Comparison of ENCODE assay signal across 18 cellular contexts in the genomic region with DNA sequence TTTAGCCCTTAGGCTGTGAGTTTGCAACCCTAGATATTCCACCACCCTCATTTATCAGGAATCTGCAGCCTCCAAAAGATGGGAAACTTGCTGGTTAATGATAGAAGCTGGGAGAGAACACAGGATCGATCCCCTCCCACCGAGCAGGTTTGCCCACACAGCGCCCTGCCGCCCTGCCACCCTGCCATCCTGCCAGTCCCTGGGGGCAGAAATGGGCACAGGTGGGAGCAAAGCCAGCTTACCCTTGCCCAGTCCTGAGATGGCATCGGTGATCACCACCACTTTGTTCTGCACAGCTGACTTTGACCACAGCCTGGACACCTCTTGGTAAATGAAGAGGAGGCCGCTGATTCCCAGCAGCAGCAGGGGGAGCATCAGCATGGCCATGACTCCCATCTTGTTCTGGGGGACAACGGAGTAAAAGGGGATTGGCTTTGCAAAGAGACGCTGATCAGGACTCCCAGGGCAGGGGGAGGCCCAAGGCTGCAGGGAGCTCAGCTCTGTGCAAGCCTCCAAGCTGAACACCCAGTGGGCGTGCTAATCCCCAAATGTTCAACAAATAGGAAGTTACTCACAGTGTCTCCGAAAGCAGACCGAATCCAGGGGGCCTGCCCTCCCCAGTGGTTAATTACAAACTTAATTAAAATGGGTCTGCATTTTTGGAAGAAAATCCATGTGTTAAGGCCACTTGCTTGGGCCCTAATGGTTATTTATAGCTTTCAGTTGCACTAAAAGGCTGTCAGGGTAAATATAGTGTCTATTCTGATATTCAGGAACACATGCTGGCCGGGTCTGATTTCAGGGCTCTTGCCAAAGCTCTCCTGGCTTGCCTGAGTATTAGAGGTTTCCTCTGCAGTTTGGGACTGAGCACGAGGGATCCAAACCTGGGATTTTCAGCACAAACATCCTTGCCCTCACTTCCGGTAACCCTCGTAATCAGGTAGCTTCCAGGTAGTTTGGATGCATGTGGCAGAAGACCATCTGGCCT. TPM values are rescaled to one million over a fixed set of nuclear protein-coding genes. Genes with fewer than 3 reads are reported as not detected.
DNase-seq lines count a peak whose midpoint lies in the region; ATAC-seq, FAIRE-seq and TF ChIP-seq lines count a peak whose summit lies in the region.
"Had no signal": no experiment of that assay in that cellular context is flagged by ENCODE, and none has a peak within 500 bp of the region (broad histone marks: within the 10 kb centered on the region; RNA-seq: fewer than 3 reads in every experiment).

A gene with protein sequence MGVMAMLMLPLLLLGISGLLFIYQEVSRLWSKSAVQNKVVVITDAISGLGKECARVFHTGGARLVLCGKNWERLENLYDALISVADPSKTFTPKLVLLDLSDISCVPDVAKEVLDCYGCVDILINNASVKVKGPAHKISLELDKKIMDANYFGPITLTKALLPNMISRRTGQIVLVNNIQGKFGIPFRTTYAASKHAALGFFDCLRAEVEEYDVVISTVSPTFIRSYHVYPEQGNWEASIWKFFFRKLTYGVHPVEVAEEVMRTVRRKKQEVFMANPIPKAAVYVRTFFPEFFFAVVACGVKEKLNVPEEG (minus strand): TSS at position 704 of the 988 bp plus-strand sequence. CDS start 308 bp downstream, at position 396.

- no peak within 1 kb of the TSS for H3K56ac ChIP-seq in H1 (replicated peaks; ENCODE audit: insufficient read length, low read depth, low read length)

- H3K36me3 ChIP-seq in H1 (ENCODE audit: control insufficient read depth in 2 of 4, insufficient read depth in 4 of 4, low read length in 3 of 4) (no peaks in the 10 kb centered on the region), right atrium auricular region (no peaks in the 10 kb centered on the region), gastrocnemius medialis (no peaks in the 10 kb centered on the region), upper lobe of right lung (no peaks in the 10 kb centered on the region)

- no peak within 1 kb of the TSS for H2AFZ ChIP-seq in H1 (ENCODE audit: low read length)

- no peak within 1 kb of the TSS for H2BK20ac ChIP-seq in H1 (ENCODE audit: low read length)

- FAIRE-seq in H1 (lab: Jason Lieb, UNC): no peak

- no peak within 1 kb of the TSS for H3K4ac ChIP-seq in H1 (replicated peaks; ENCODE audit: insufficient read length, low read depth, low read length)

- H4K5ac ChIP-seq in H1 (ENCODE audit: insufficient read length, low read depth, low read length): no peak within 1 kb of the TSS

- in situ Hi-C loops in gastrocnemius medialis (cut with MboI; ENCODE audit: low sequenced_read_pairs in 4 of 4): no loop called here

- no peaks in the 10 kb centered on the region for H3K9me3 ChIP-seq in H1 (ENCODE audit: insufficient read depth in 2 of 2, low read depth in 1 of 2, low read length in 1 of 2)
- no peaks in the 10 kb centered on the region for H3K9me3 ChIP-seq in right atrium auricular region
- H3K9me3 ChIP-seq in gastrocnemius medialis: no peaks in the 10 kb centered on the region
- no peaks in the 10 kb centered on the region for H3K9me3 ChIP-seq in upper lobe of right lung

- H2BK120ac ChIP-seq in H1 (replicated peaks; ENCODE audit: low read depth, low read length): no peak within 1 kb of the TSS

- 89% methylated on average over 15 of the region's 15 CpGs; no CpG with 5 or more reads in 1 of the 2 experiments for WGBS in H1 (ENCODE audit: extremely low coverage in 1 of 2, insufficient coverage in 1 of 2, insufficient read length in 1 of 2, insufficient replicate concordance in 2 of 2, low coverage in 1 of 2, low lambda C conversion rate in 2 of 2, missing lambda C conversion rate in 1 of 2), 2 experiments

- POLR2A ChIA-PET in H1 (lab: Charles Lee; ENCODE audit: partially characterized antibody): no interaction called here

- ATAC-seq in gastrocnemius medialis: peak; percentile 96 to 97
- ATAC-seq in upper lobe of right lung: no peak
- no peak for ATAC-seq in GM19455 (IDR thresholded peaks at IDR 0.05; ENCODE audit: unreplicated experiment)
- ATAC-seq: Panc1 had no signal

- H2BK15ac ChIP-seq in H1 (ENCODE audit: low read length): no peak within 1 kb of the TSS

- no peaks in the 10 kb centered on the region for H4K20me1 ChIP-seq in H1 (replicated peaks in 1 of 2; ENCODE audit: control insufficient read depth in 1 of 2, insufficient read depth in 2 of 2, low read length in 2 of 2)

- no peak within 1 kb of the TSS for H3K23ac ChIP-seq in H1 (ENCODE audit: insufficient read length)

- no peaks in the 10 kb centered on the region for H3K79me1 ChIP-seq in H1 (ENCODE audit: low read depth, low read length)

- TF ChIP-seq POLR2A in H1 (IDR thresholded peaks at IDR 0.05; ENCODE audit: control extremely low read depth in 1 of 2, low read depth in 2 of 2, low read length in 2 of 2) (no peak), gastrocnemius medialis (IDR thresholded peaks at IDR 0.05) (peak; percentile 14 to 16)

- no peak for TF ChIP-seq RAD21 in H1 (IDR thresholded peaks at IDR 0.05 in 1 of 2, conservative IDR thresholded peaks at IDR 0.05 in 1 of 2; ENCODE audit: low read depth in 2 of 2, low read length in 2 of 2)

- H3K23me2 ChIP-seq in H1 (ENCODE audit: low read depth, low read length): no peaks in the 10 kb centered on the region; the same call in 1 of the 2 replicates

- H3K79me2 ChIP-seq in H1 (ENCODE audit: control insufficient read depth in 1 of 2, insufficient read depth in 2 of 2, low read length in 2 of 2): no peaks in the 10 kb centered on the region

- H3K27me3 ChIP-seq in H1 (replicated peaks in 1 of 4; ENCODE audit: control insufficient read depth in 3 of 4, extremely low read depth in 1 of 4, insufficient read depth in 3 of 4, low read length in 3 of 4) (no peaks in the 10 kb centered on the region), right atrium auricular region (no peaks in the 10 kb centered on the region), gastrocnemius medialis (no peaks in the 10 kb centered on the region), upper lobe of right lung (no peaks in the 10 kb centered on the region)

- H4K8ac ChIP-seq in H1 (ENCODE audit: extremely low read depth, insufficient read depth, low read length): peak within 1 kb of the TSS; percentile 65; the same call in 1 of the 2 replicates

- H3K4me1 ChIP-seq in H1 (replicated peaks in 1 of 4; ENCODE audit: control insufficient read depth in 3 of 4, insufficient read depth in 4 of 4, low read length in 3 of 4) (no peaks in the 10 kb centered on the region), right atrium auricular region (peaks cover 0 to 21% of the 10 kb centered on the region in 2 donors), gastrocnemius medialis (peaks cover 29 to 35% of the 10 kb centered on the region in 2 donors), upper lobe of right lung (no peaks in the 10 kb centered on the region)

- no peak within 1 kb of the TSS for H3K4me2 ChIP-seq in H1 (ENCODE audit: insufficient read depth in 1 of 2, low read depth in 2 of 2, low read length in 2 of 2)

- H3K27ac ChIP-seq in H1 (ENCODE audit: low read depth, low read length): no peak within 1 kb of the TSS
- H3K27ac ChIP-seq in right atrium auricular region: peak within 1 kb of the TSS; percentile 74 to 75
- H3K27ac ChIP-seq in gastrocnemius medialis: peak within 1 kb of the TSS; percentile 80 to 90 (median 89)
- H3K27ac ChIP-seq in upper lobe of right lung: no peak within 1 kb of the TSS
- H3K27ac ChIP-seq: 22Rv1 had no signal

- TF ChIP-seq EP300 in H1 (IDR thresholded peaks at IDR 0.05; ENCODE audit: borderline replicate concordance in 1 of 2, low read depth in 2 of 2, low read length in 2 of 2): no peak

- no peak within 1 kb of the TSS for H4K91ac ChIP-seq in H1 (replicated peaks; ENCODE audit: insufficient read length, low read length)

- peak; percentile 67 for DNase-seq in DMS 273 (lab: John Stamatoyannopoulos, UW; ENCODE audit: unreplicated experiment)
- DNase-seq in DMS 273 treated with DMSO at 0.1 percent for 48 hours (lab: John Stamatoyannopoulos, UW): no peak
- DNase-seq in H1 (ENCODE audit: low read depth in 1 of 2, low spot score in 2 of 2): no peak
- no peak for DNase-seq in right atrium auricular region (ENCODE audit: low spot score)
- peak; percentile 68 to 83 for DNase-seq in gastrocnemius medialis
- no peak for DNase-seq in D341Med (ENCODE audit: low spot score)
- DNase-seq in upper lobe of right lung: no peak
- DNase-seq: DMS53, NCI-H1417 treated with DMSO at 0.1 percent for 48 hours, NCI-H2029 treated with DMSO at 0.1 percent for 48 hours, NCI-H526 treated with DMSO at 0.1 percent for 48 hours, SHP77 treated with DMSO at 0.1 percent for 48 hours had no signal

- H3K4me3 ChIP-seq in H1 (ENCODE audit: extremely low read depth in 1 of 4, insufficient read depth in 2 of 4, low read depth in 3 of 4, low read length in 4 of 4) (no peak within 1 kb of the TSS), right atrium auricular region (peak within 1 kb of the TSS; percentile 30 to 43), gastrocnemius medialis (peak within 1 kb of the TSS; percentile 2 to 40 (median 20)), upper lobe of right lung (no peak within 1 kb of the TSS)

- CTCF ChIA-PET in H1 (lab: Charles Lee; ENCODE audit: partially characterized antibody): interaction anchor here (0.6 to 1.0 kb wide), 4 partner anchors 23 to 1253 kb away, joined by 3 to 4 read pairs (median 3); no protein-coding TSS in a partner anchor

- intact Hi-C loops in gastrocnemius medialis (cut with DNase I; ENCODE audit: low total_unique reads): loop anchor here (5.0 kb wide), 1 partner anchor 51 kb away; no protein-coding TSS in a partner anchor
- intact Hi-C loops in upper lobe of right lung (cut with DNase I): no loop called here

- H3K9ac ChIP-seq in H1 (replicated peaks in 1 of 4; ENCODE audit: extremely low read depth in 1 of 4, low read depth in 3 of 4, low read length in 3 of 4): no peak within 1 kb of the TSS

- H3K18ac ChIP-seq in H1 (ENCODE audit: extremely low read depth, low read length): no peak within 1 kb of the TSS; the same call in 1 of the 2 replicates

- H2BK5ac ChIP-seq in H1 (ENCODE audit: low read depth, low read length): no peak within 1 kb of the TSS

- H3K14ac ChIP-seq in H1 (ENCODE audit: insufficient read length): no peak within 1 kb of the TSS

- TF ChIP-seq CTCF in H1 (IDR thresholded peaks at IDR 0.05; ENCODE audit: control extremely low read depth in 1 of 3, insufficient read depth in 1 of 3, low read depth in 1 of 3, low read length in 3 of 3): no peak
- TF ChIP-seq CTCF in right atrium auricular region (IDR thresholded peaks at IDR 0.05): peak in 1 of 2 donors; percentile 11
- TF ChIP-seq CTCF in gastrocnemius medialis (IDR thresholded peaks at IDR 0.05 in 4 of 5, conservative IDR thresholded peaks at IDR 0.05 in 1 of 5): no peak
- no peak for TF ChIP-seq CTCF in upper lobe of right lung (IDR thresholded peaks at IDR 0.05)

- H2AK5ac ChIP-seq in H1 (ENCODE audit: low read depth, low read length): no peak within 1 kb of the TSS

- no peak within 1 kb of the TSS for H2BK12ac ChIP-seq in H1 (ENCODE audit: low read depth, low read length)

RNA-seq across cellular contexts. Expression of the gene that starts here (rescaled TPM):
- not detected in 2 replicates for total RNA-seq in H1 (2021; fragmentation: NEBNext Ultra II Directional; extraction: Animal tissue kit (Norgen Biotek cat#: 25700))
- not detected in 2 replicates for polyA plus RNA-seq in H1 (2011; rRNA removed)
- not detected for polyA plus RNA-seq in H1 (2011; cell fraction: cytosol; rRNA removed)
- polyA plus RNA-seq in H1 (2011; cell fraction: nucleus; rRNA removed): not detected
- polyA plus RNA-seq in H1 (2012, experiment 1 of 2): not detected in 4 replicates
- polyA plus RNA-seq in H1 (2012, experiment 2 of 2): not detected
- polyA plus RNA-seq in H1 (2013, experiment 1 of 2): not detected
- polyA plus RNA-seq in H1 (2013, experiment 2 of 2): not detected
- not detected in 2 replicates for polyA minus RNA-seq in H1 (2011; rRNA and poly(A)+ RNA removed)
- not detected for polyA minus RNA-seq in H1 (2011; cell fraction: cytosol; rRNA and poly(A)+ RNA removed)
- not detected for polyA minus RNA-seq in H1 (2011; cell fraction: nucleus; rRNA and poly(A)+ RNA removed)
- 100 to 1,000 TPM in 1 of 2 donors, 10 to 100 TPM in 1; 79.3 to 201 TPM for total RNA-seq in right atrium auricular region
- 10 to 100 TPM in 3 of 4 donors, 1 to 10 TPM in 1; 5.1 to 64.6 (median 42.2) TPM for total RNA-seq in gastrocnemius medialis
- not detected for total RNA-seq in upper lobe of right lung
- total RNA-seq: HT1080, LHCN-M2 had no signal
- polyA plus RNA-seq: IgD-negative memory B cell had no signal

Comparison
In these comparisons a context has a peak if more than half of its experiments do, and no peak if none do; other contexts are left out.
1. DNase-seq: peak in DMS 273 (single experiment) and gastrocnemius medialis (2 of 2); none in DMS 273 treated with DMSO at 0.1 percent for 48 hours (single experiment), H1 (0 of 2), right atrium auricular region (single experiment), D341Med (single experiment) and upper lobe of right lung (single experiment).
2. H3K27ac ChIP-seq: peak in right atrium auricular region (2 of 2) and gastrocnemius medialis (4 of 4); none in H1 (single experiment) and upper lobe of right lung (single experiment).
3. H3K4me3 ChIP-seq: peak in right atrium auricular region (2 of 2) and gastrocnemius medialis (4 of 4); none in H1 (0 of 4) and upper lobe of right lung (single experiment).
4. POLR2A ChIP-seq: peak in gastrocnemius medialis (2 of 2); none in H1 (0 of 2).
5. ATAC-seq: peak in gastrocnemius medialis (2 of 2); none in upper lobe of right lung (single experiment) and GM19455 (single experiment).